ENCODE assay signal across 8 cellular contexts in genomic region chr6:27250955-27251671, GRCh38. TPM values are rescaled to one million over a fixed set of nuclear protein-coding genes. Genes with fewer than 3 reads are reported as not detected.
DNase-seq lines count a peak whose midpoint lies in the region; ATAC-seq and TF ChIP-seq lines count a peak whose summit lies in the region.

No MANE protein-coding gene starts in this region.

- intact Hi-C loops in Right ventricle myocardium inferior (cut with DNase I) (no loop called here), cardiac septum (cut with DNase I) (no loop called here), natural killer cell (cut with micrococcal nuclease) (no loop called here)
- intact Hi-C loops in activated CD4-positive, alpha-beta memory T cell treated with anti-CD3 and anti-CD28 coated beads for 36 hours (cut with micrococcal nuclease), result loop anchor here (1.0 to 10.0 kb wide), 3 partner anchors 63 to 226 kb away; no protein-coding TSS in a partner anchor

- H3K27me3 Mint-ChIP-seq in activated CD4-positive, alpha-beta memory T cell treated with anti-CD3 and anti-CD28 coated beads for 36 hours, result peaks cover 45% of the 10 kb centered on the region
- H3K27me3 Mint-ChIP-seq in effector memory CD8-positive, alpha-beta T cell, result peaks cover 27 to 36% of the 10 kb centered on the region in 2 donors
- peaks cover 33 to 37% of the 10 kb centered on the region in 2 donors for H3K27me3 Mint-ChIP-seq in natural killer cell (ENCODE audit: low read depth in 2 of 2)
- peaks cover 64% of the 10 kb centered on the region for H3K27me3 Mint-ChIP-seq in stimulated activated naive CD8-positive, alpha-beta T cell treated with anti-CD3 and anti-CD28 coated beads, Interleukin-15, Interleukin-2, amounts not matched to agents 100 ng/mL and 50 ng/mL, for 24 hours

- ATAC-seq in Right ventricle myocardium inferior (peak; percentile 52), HG03060 (IDR thresholded peaks at IDR 0.05; ENCODE audit: low read depth, unreplicated experiment) (peak; percentile 51), natural killer cell (peak; percentile 48 to 56 (median 52))
- ATAC-seq in effector memory CD8-positive, alpha-beta T cell (replicated peaks), result peak; percentile 58

- H3K9me3 Mint-ChIP-seq in activated CD4-positive, alpha-beta memory T cell treated with anti-CD3 and anti-CD28 coated beads for 36 hours, result no peaks in the 10 kb centered on the region
- no peaks in the 10 kb centered on the region for H3K9me3 Mint-ChIP-seq in effector memory CD8-positive, alpha-beta T cell
- H3K9me3 Mint-ChIP-seq in natural killer cell, result no peaks in the 10 kb centered on the region
- H3K9me3 Mint-ChIP-seq in stimulated activated naive CD8-positive, alpha-beta T cell treated with anti-CD3 and anti-CD28 coated beads, Interleukin-15, Interleukin-2, amounts not matched to agents 100 ng/mL and 50 ng/mL, for 24 hours, result no peaks in the 10 kb centered on the region

- POLR2A ChIA-PET in activated CD4-positive, alpha-beta memory T cell treated with anti-CD3 and anti-CD28 coated beads for 36 hours (lab: Charles Lee), result interaction anchor here (1.2 kb wide), 1 partner anchor 13 kb away, joined by 3 read pairs; no protein-coding TSS in a partner anchor

- DNase-seq in Right ventricle myocardium inferior (ENCODE audit: missing footprints) (no peak), cardiac septum (ENCODE audit: low spot score) (no peak), NCI-H2227 (lab: John Stamatoyannopoulos, UW; ENCODE audit: unreplicated experiment) (peak; percentile 93), natural killer cell (no peak)
- DNase-seq in activated CD4-positive, alpha-beta memory T cell treated with anti-CD3 and anti-CD28 coated beads for 36 hours, result peak; percentile 84
- DNase-seq in effector memory CD8-positive, alpha-beta T cell, result peak; percentile 27 to 29 (median 28)

- H3K4me1 Mint-ChIP-seq in activated CD4-positive, alpha-beta memory T cell treated with anti-CD3 and anti-CD28 coated beads for 36 hours (ENCODE audit: low read depth), result peaks cover 11% of the 10 kb centered on the region
- peaks cover 3 to 4% of the 10 kb centered on the region in 2 donors for H3K4me1 Mint-ChIP-seq in effector memory CD8-positive, alpha-beta T cell (ENCODE audit: low read depth in 2 of 2)
- peaks cover 0 to 9% of the 10 kb centered on the region in 2 donors for H3K4me1 Mint-ChIP-seq in natural killer cell
- peaks cover 8% of the 10 kb centered on the region for H3K4me1 Mint-ChIP-seq in stimulated activated naive CD8-positive, alpha-beta T cell treated with anti-CD3 and anti-CD28 coated beads, Interleukin-15, Interleukin-2, amounts not matched to agents 100 ng/mL and 50 ng/mL, for 24 hours (ENCODE audit: low read depth)

- H3K4me3 Mint-ChIP-seq in activated CD4-positive, alpha-beta memory T cell treated with anti-CD3 and anti-CD28 coated beads for 36 hours, result peak overlapping the region; percentile 79
- peak overlapping the region; percentile 87 to 90 for H3K4me3 Mint-ChIP-seq in effector memory CD8-positive, alpha-beta T cell
- peak overlapping the region; percentile 85 for H3K4me3 Mint-ChIP-seq in natural killer cell
- H3K4me3 Mint-ChIP-seq in stimulated activated naive CD8-positive, alpha-beta T cell treated with anti-CD3 and anti-CD28 coated beads, Interleukin-15, Interleukin-2, amounts not matched to agents 100 ng/mL and 50 ng/mL, for 24 hours, result peak overlapping the region; percentile 84

- CTCF ChIA-PET in activated CD4-positive, alpha-beta memory T cell treated with anti-CD3 and anti-CD28 coated beads for 36 hours (lab: Charles Lee), result interaction anchor here (0.6 to 1.5 kb wide), 7 partner anchors 13 to 1341 kb away, joined by 3 to 6 read pairs (median 5); no protein-coding TSS in a partner anchor

- H3K27ac Mint-ChIP-seq in activated CD4-positive, alpha-beta memory T cell treated with anti-CD3 and anti-CD28 coated beads for 36 hours, result no peak overlapping the region
- peak overlapping the region; percentile 66 to 70 for H3K27ac Mint-ChIP-seq in effector memory CD8-positive, alpha-beta T cell
- H3K27ac Mint-ChIP-seq in natural killer cell, result peak overlapping the region in 1 of 2 donors; percentile 21
- H3K27ac Mint-ChIP-seq in stimulated activated naive CD8-positive, alpha-beta T cell treated with anti-CD3 and anti-CD28 coated beads, Interleukin-15, Interleukin-2, amounts not matched to agents 100 ng/mL and 50 ng/mL, for 24 hours, result no peak overlapping the region

- no peaks in the 10 kb centered on the region for H3K36me3 Mint-ChIP-seq in activated CD4-positive, alpha-beta memory T cell treated with anti-CD3 and anti-CD28 coated beads for 36 hours
- H3K36me3 Mint-ChIP-seq in effector memory CD8-positive, alpha-beta T cell (ENCODE audit: insufficient read depth), result no peaks in the 10 kb centered on the region
- H3K36me3 Mint-ChIP-seq in natural killer cell, result no peaks in the 10 kb centered on the region
- H3K36me3 Mint-ChIP-seq in stimulated activated naive CD8-positive, alpha-beta T cell treated with anti-CD3 and anti-CD28 coated beads, Interleukin-15, Interleukin-2, amounts not matched to agents 100 ng/mL and 50 ng/mL, for 24 hours (ENCODE audit: low read depth), result no peaks in the 10 kb centered on the region

- TF ChIP-seq CTCF in natural killer cell (IDR thresholded peaks at IDR 0.05), result no peak

RNA-seq across cellular contexts. Expression of gene PRSS16, which starts 3.6 kb away (rescaled TPM):
- 0.16 TPM for total RNA-seq in Right ventricle myocardium inferior
- total RNA-seq in cardiac septum, result not detected
- 1 to 10 TPM; 2.3 to 2.4 TPM for total RNA-seq in activated CD4-positive, alpha-beta memory T cell treated with anti-CD3 and anti-CD28 coated beads for 36 hours
- 1 to 10 TPM in 1 of 3 donors, not detected in 2; 2.0 TPM for total RNA-seq in natural killer cell

Comparison
In these comparisons a context has a peak if more than half of its experiments do, and no peak if none do; other contexts are left out.
1. DNase-seq: peak in NCI-H2227 (single experiment), activated CD4-positive, alpha-beta memory T cell treated with anti-CD3 and anti-CD28 coated beads for 36 hours (single experiment) and effector memory CD8-positive, alpha-beta T cell (3 of 3); none in Right ventricle myocardium inferior (single experiment), cardiac septum (single experiment) and natural killer cell (single experiment).
2. H3K27ac Mint-ChIP-seq: peak in effector memory CD8-positive, alpha-beta T cell (2 of 2); none in activated CD4-positive, alpha-beta memory T cell treated with anti-CD3 and anti-CD28 coated beads for 36 hours (single experiment) and stimulated activated naive CD8-positive, alpha-beta T cell treated with anti-CD3 and anti-CD28 coated beads, Interleukin-15, Interleukin-2, amounts not matched to agents 100 ng/mL and 50 ng/mL, for 24 hours (single experiment).
3. Peak in every context shown above with its lines, with median percentiles within 50 percentile points of each other: ATAC-seq and H3K4me3 Mint-ChIP-seq.